In genomic region chr3:118628704-118629341, GRCh38 we compare ENCODE assay signal across 8 cellular contexts.
DNase-seq lines count a peak whose midpoint lies in the region; ATAC-seq, FAIRE-seq and TF ChIP-seq lines count a peak whose summit lies in the region.

No MANE protein-coding gene starts in this region.

- no peak overlapping the region for H3K9ac ChIP-seq in endodermal cell (ENCODE audit: extremely low read depth, low read length, poor library complexity, severe bottlenecking)
- H3K9ac ChIP-seq in mesenchymal stem cell (ENCODE audit: low read length), result no peak overlapping the region

- H2BK12ac ChIP-seq in mesenchymal stem cell (ENCODE audit: low read length in 2 of 2), result no peak overlapping the region

- no peaks in the 10 kb centered on the region for H3K4me1 ChIP-seq in RWPE2 (ENCODE audit: insufficient read depth, poor library complexity, severe bottlenecking)
- H3K4me1 ChIP-seq in endodermal cell (ENCODE audit: control insufficient read depth, insufficient read depth, low read length), result peaks cover 5% of the 10 kb centered on the region
- H3K4me1 ChIP-seq in mesenchymal stem cell (ENCODE audit: control insufficient read depth, insufficient read depth, low read depth, low read length), result no peaks in the 10 kb centered on the region
- no peaks in the 10 kb centered on the region for H3K4me1 ChIP-seq in uterus

- H3K36me3 ChIP-seq in RWPE2 (ENCODE audit: low read depth), result no peaks in the 10 kb centered on the region; the same call in 1 of the 2 replicates
- H3K36me3 ChIP-seq in endodermal cell (ENCODE audit: control insufficient read depth, insufficient read depth, low read length), result peaks cover 10% of the 10 kb centered on the region
- H3K36me3 ChIP-seq in mesenchymal stem cell (ENCODE audit: control insufficient read depth in 1 of 2, insufficient read depth in 2 of 2, low read depth in 1 of 2, low read length in 2 of 2), result no peaks in the 10 kb centered on the region
- H3K36me3 ChIP-seq in uterus, result no peaks in the 10 kb centered on the region

- no peak overlapping the region for H3K27ac Mint-ChIP-seq in endodermal cell

- intact Hi-C loops in uterus (cut with DNase I; ENCODE audit: low total_unique reads), result no loop called here

- no peak overlapping the region for H3K14ac ChIP-seq in mesenchymal stem cell (ENCODE audit: low read length in 2 of 2)

- no peak overlapping the region for H3K4me3 Mint-ChIP-seq in endodermal cell

- POLR2A ChIA-PET in AG04449 (lab: Yijun Ruan, JAX), result no interaction called here

- H2BK5ac ChIP-seq in mesenchymal stem cell (ENCODE audit: low read depth, low read length, poor library complexity, severe bottlenecking), result no peak overlapping the region

- H2AK5ac ChIP-seq in mesenchymal stem cell (ENCODE audit: low read length, severe bottlenecking), result no peak overlapping the region

- peaks cover 22% of the 10 kb centered on the region for H3K4me1 Mint-ChIP-seq in endodermal cell

- CTCF ChIA-PET in AG04449 (lab: Yijun Ruan, JAX), result interaction anchor here (0.9 to 3.5 kb wide), 3 partner anchors 12 to 1859 kb away, joined by 3 to 22 read pairs (median 3); no protein-coding TSS in a partner anchor

- H3K4ac ChIP-seq in mesenchymal stem cell (ENCODE audit: low read depth in 1 of 2, low read length in 2 of 2), result no peak overlapping the region

- H2BK15ac ChIP-seq in mesenchymal stem cell (ENCODE audit: low read depth, poor library complexity, severe bottlenecking), result no peak overlapping the region

- H2AFZ ChIP-seq in mesenchymal stem cell (ENCODE audit: low read depth, low read length), result no peak overlapping the region

- peaks cover 3% of the 10 kb centered on the region for H3K9me3 Mint-ChIP-seq in endodermal cell

- H4K91ac ChIP-seq in mesenchymal stem cell (ENCODE audit: low read length), result no peak overlapping the region

- H3K23ac ChIP-seq in mesenchymal stem cell (ENCODE audit: low read length in 2 of 2), result no peak overlapping the region

- DNase-seq in AG04449 (ENCODE audit: low read depth, low spot score), result peak; percentile 4
- DNase-seq in GM12892 (ENCODE audit: insufficient read length), result peak; percentile 19
- peak; percentile 56 for DNase-seq in M059J (ENCODE audit: low read depth)
- peak; percentile 66 for DNase-seq in RWPE2 (ENCODE audit: low spot score)
- DNase-seq in endodermal cell, result peak; percentile 95
- DNase-seq in mesenchymal stem cell, result peak; percentile 64
- DNase-seq in uterus, result peak in 1 of 2 donors; percentile 14

- H3K9me3 ChIP-seq in RWPE2 (ENCODE audit: severe bottlenecking) (no peaks in the 10 kb centered on the region), endodermal cell (ENCODE audit: control insufficient read depth, low read length) (peaks cover 4% of the 10 kb centered on the region), mesenchymal stem cell (ENCODE audit: control insufficient read depth, low read length) (no peaks in the 10 kb centered on the region), uterus (no peaks in the 10 kb centered on the region)

- H3K4me3 ChIP-seq in AG04449 (ENCODE audit: low read depth, low read length) (no peak overlapping the region), RWPE2 (ENCODE audit: severe bottlenecking) (no peak overlapping the region), endodermal cell (ENCODE audit: low read length) (no peak overlapping the region), mesenchymal stem cell (ENCODE audit: insufficient read depth in 1 of 2, low read depth in 1 of 2, low read length in 2 of 2) (no peak overlapping the region), uterus (no peak overlapping the region)

- TF ChIP-seq POLR2A in GM12892 (IDR thresholded peaks at IDR 0.05; ENCODE audit: low read depth, low read length) (no peak), uterus (IDR thresholded peaks at IDR 0.05) (no peak)

- no peak overlapping the region for H4K8ac ChIP-seq in mesenchymal stem cell (ENCODE audit: low read length)

- TF ChIP-seq CTCF in AG04449 (IDR thresholded peaks at IDR 0.05; ENCODE audit: insufficient read depth, low read length, missing control alignments) (peak; percentile 84), RWPE2 (IDR thresholded peaks at IDR 0.05; ENCODE audit: poor library complexity, severe bottlenecking) (peak; percentile 92), endodermal cell (conservative IDR thresholded peaks at IDR 0.05) (peak; percentile 93), uterus (IDR thresholded peaks at IDR 0.05) (peak; percentile 27 to 48 (median 39))

- H2BK120ac ChIP-seq in mesenchymal stem cell (ENCODE audit: low read depth, low read length), result no peak overlapping the region

- no peaks in the 10 kb centered on the region for H3K79me1 ChIP-seq in mesenchymal stem cell (replicated peaks; ENCODE audit: low read length, poor library complexity, severe bottlenecking)

- H3K27ac ChIP-seq in RWPE2 (ENCODE audit: poor library complexity, severe bottlenecking) (no peak overlapping the region), endodermal cell (ENCODE audit: low read depth, low read length) (no peak overlapping the region), mesenchymal stem cell (ENCODE audit: low read length, poor library complexity, severe bottlenecking) (no peak overlapping the region), uterus (no peak overlapping the region)

- ATAC-seq in HG02610 (IDR thresholded peaks at IDR 0.05; ENCODE audit: unreplicated experiment) (peak; percentile 99), RWPE2 (ENCODE audit: low read depth) (peak; percentile 93)

- no peak overlapping the region for H3K4me2 ChIP-seq in mesenchymal stem cell (ENCODE audit: low read length, poor library complexity, severe bottlenecking)

- peak; percentile 90 for FAIRE-seq in GM12892 (lab: Jason Lieb, UNC)

- no peak overlapping the region for H3K18ac ChIP-seq in mesenchymal stem cell (ENCODE audit: low read depth in 1 of 2, low read length in 2 of 2)

- H3K27me3 ChIP-seq in RWPE2 (ENCODE audit: insufficient read depth, poor library complexity, severe bottlenecking) (no peaks in the 10 kb centered on the region), endodermal cell (ENCODE audit: control insufficient read depth, insufficient read depth, low read length, poor library complexity, severe bottlenecking) (no peaks in the 10 kb centered on the region), mesenchymal stem cell (ENCODE audit: control insufficient read depth in 1 of 2, insufficient read depth in 1 of 2, low read length in 2 of 2) (no peaks in the 10 kb centered on the region), uterus (no peaks in the 10 kb centered on the region)

- 24 to 29% methylated on average over 3 to 7 of the region's 8 CpGs for WGBS in endodermal cell (ENCODE audit: insufficient coverage in 1 of 2, insufficient read length in 1 of 2), 2 experiments
- 11% methylated on average over 6 of the region's 8 CpGs for WGBS in mesenchymal stem cell

- H3K36me3 Mint-ChIP-seq in endodermal cell (ENCODE audit: low read depth), result no peaks in the 10 kb centered on the region

- peaks cover 2% of the 10 kb centered on the region for H3K27me3 Mint-ChIP-seq in endodermal cell (ENCODE audit: insufficient read depth)

Comparison
In these comparisons a context has a peak if more than half of its experiments do, and no peak if none do; other contexts are left out.
1. CTCF ChIP-seq: peak in every context shown above with its lines; median percentile 93 in endodermal cell; 92 in RWPE2; 84 in AG04449; 39 in uterus.